In genomic region chr1:28517649-28517999, GRCh38 we compare ENCODE assay signal across 8 cellular contexts. TPM values are rescaled to one million over a fixed set of nuclear protein-coding genes. Genes with fewer than 3 reads are reported as not detected.
A peak's percentile ranks its signal among the peaks of the same experiment; 100 is the strongest.
DNase-seq lines count a peak whose midpoint lies in the region; ATAC-seq lines count a peak whose summit lies in the region.

No MANE protein-coding gene starts in this region.

- H3K4me3 Mint-ChIP-seq in activated T-helper 17 cell treated with anti-CD3 and anti-CD28 coated beads, Interleukin-2, amount 50 U/mL, for 72 hours, result peak overlapping the region; percentile 79

- H3K27ac Mint-ChIP-seq in activated T-helper 17 cell treated with anti-CD3 and anti-CD28 coated beads, Interleukin-2, amount 50 U/mL, for 72 hours, result peak overlapping the region; percentile 1

- peaks cover 22% of the 10 kb centered on the region for H3K4me1 Mint-ChIP-seq in activated T-helper 17 cell treated with anti-CD3 and anti-CD28 coated beads, Interleukin-2, amount 50 U/mL, for 72 hours

- H3K4me1 ChIP-seq in iPS-15b (ENCODE audit: control insufficient read depth, insufficient read depth, low read length), result peaks cover 14% of the 10 kb centered on the region

- ATAC-seq in HG03280 (IDR thresholded peaks at IDR 0.05; ENCODE audit: unreplicated experiment), result peak; percentile 5
- peak; percentile 2 for ATAC-seq in activated T-helper 17 cell treated with anti-CD3 and anti-CD28 coated beads, Interleukin-2, amount 50 U/mL, for 72 hours (replicated peaks)

- H3K36me3 ChIP-seq in iPS-15b (ENCODE audit: control insufficient read depth, insufficient read depth, low read length), result peaks cover 6% of the 10 kb centered on the region

- peaks cover 39% of the 10 kb centered on the region for H3K36me3 Mint-ChIP-seq in activated T-helper 17 cell treated with anti-CD3 and anti-CD28 coated beads, Interleukin-2, amount 50 U/mL, for 72 hours (ENCODE audit: low read depth)

- no peaks in the 10 kb centered on the region for H3K9me3 ChIP-seq in iPS-15b (ENCODE audit: control insufficient read depth, insufficient read depth, low read length)

- peak overlapping the region; percentile 9 for H3K9ac ChIP-seq in iPS-15b (ENCODE audit: low read depth, low read length)

- H3K4me3 ChIP-seq in iPS-15b (ENCODE audit: low read depth, low read length), result peak overlapping the region; percentile 48

- DNase-seq in NCI-H2107 treated with DMSO at 0.1 percent for 48 hours (lab: John Stamatoyannopoulos, UW; ENCODE audit: unreplicated experiment), result peak; percentile 45
- no peak for DNase-seq in NCI-H2107 (lab: John Stamatoyannopoulos, UW)
- DNase-seq in superior temporal gyrus (ENCODE audit: extremely low spot score), result peak; percentile 27
- DNase-seq in islet precursor cell, result no peak
- no peak for DNase-seq in HuH-7 (ENCODE audit: low spot score)

- no peaks in the 10 kb centered on the region for H3K9me3 Mint-ChIP-seq in activated T-helper 17 cell treated with anti-CD3 and anti-CD28 coated beads, Interleukin-2, amount 50 U/mL, for 72 hours

- no peaks in the 10 kb centered on the region for H3K27me3 Mint-ChIP-seq in activated T-helper 17 cell treated with anti-CD3 and anti-CD28 coated beads, Interleukin-2, amount 50 U/mL, for 72 hours

- no peaks in the 10 kb centered on the region for H3K27me3 ChIP-seq in iPS-15b (ENCODE audit: control insufficient read depth, insufficient read depth, low read length)

RNA-seq across cellular contexts. Expression of gene RCC1, which starts 11.8 kb away (rescaled TPM):
- total RNA-seq in activated T-helper 17 cell treated with anti-CD3 and anti-CD28 coated beads, Interleukin-2, amount 50 U/mL, for 72 hours, result 100 to 1,000 TPM in 1 of 2 donors, 10 to 100 TPM in 1; 58.6 to 116 TPM

RNA-seq across cellular contexts. Expression of gene TRNAU1AP, which starts 35.3 kb away (rescaled TPM):
- total RNA-seq in activated T-helper 17 cell treated with anti-CD3 and anti-CD28 coated beads, Interleukin-2, amount 50 U/mL, for 72 hours, result 10 to 100 TPM; 58.9 to 95.8 TPM

Comparison
In these comparisons a context has a peak if more than half of its experiments do, and no peak if none do; other contexts are left out.
1. DNase-seq: peak in NCI-H2107 treated with DMSO at 0.1 percent for 48 hours (single experiment) and superior temporal gyrus (single experiment); none in NCI-H2107 (single experiment), islet precursor cell (single experiment) and HuH-7 (single experiment).